In genomic region chr3:107753494-107753893, GRCh38 we compare ENCODE assay signal across 9 cellular contexts.
A peak's percentile ranks its signal among the peaks of the same experiment; 100 is the strongest.
DNase-seq lines count a peak whose midpoint lies in the region; ATAC-seq and TF ChIP-seq lines count a peak whose summit lies in the region.
"Had no signal": no experiment of that assay in that cellular context is flagged by ENCODE, and none has a peak within 500 bp of the region (broad histone marks: within the 10 kb centered on the region; RNA-seq: fewer than 3 reads in every experiment).

No MANE protein-coding gene starts in this region.

- TF ChIP-seq CTCF in WERI-Rb-1 (IDR thresholded peaks at IDR 0.05; ENCODE audit: low read depth, low read length): peak; percentile 81

- no peak overlapping the region for H3K4me3 ChIP-seq in CD4-positive, CD25-positive, alpha-beta regulatory T cell (ENCODE audit: low read depth, low read length)
- H3K4me3 ChIP-seq in WERI-Rb-1 (ENCODE audit: low read depth, low read length): no peak overlapping the region

- no peaks in the 10 kb centered on the region for H3K9me3 ChIP-seq in CD4-positive, CD25-positive, alpha-beta regulatory T cell (ENCODE audit: control insufficient read depth in 2 of 2, low read length in 2 of 2)
- H3K9me3 ChIP-seq in WERI-Rb-1 (ENCODE audit: severe bottlenecking): no peaks in the 10 kb centered on the region

- peaks cover 0 to 2% (median 0%) of the 10 kb centered on the region in 4 donors for H3K4me1 Mint-ChIP-seq in CD4-positive, CD25-positive, alpha-beta regulatory T cell

- peak in 2 of 3 donors; percentile 9 to 53 for DNase-seq in CD4-positive, CD25-positive, alpha-beta regulatory T cell
- DNase-seq in NCI-H1092 (lab: John Stamatoyannopoulos, UW): peak; percentile 34
- DNase-seq in WERI-Rb-1: peak; percentile 77
- DNase-seq in foreskin melanocyte: peak; percentile 29
- DNase-seq in posterior cingulate gyrus: peak in 8 of 10 donors; percentile 42 to 90 (median 58)

- peaks cover 28% of the 10 kb centered on the region for H3K36me3 ChIP-seq in CD4-positive, CD25-positive, alpha-beta regulatory T cell (ENCODE audit: control insufficient read depth, insufficient read depth, low read length)
- no peaks in the 10 kb centered on the region for H3K36me3 ChIP-seq in WERI-Rb-1

- ATAC-seq in CD4-positive, CD25-positive, alpha-beta regulatory T cell (ENCODE audit: low read depth in 2 of 2): peak; percentile 34 to 50
- ATAC-seq in GM18511 (IDR thresholded peaks at IDR 0.05; ENCODE audit: unreplicated experiment): peak; percentile 91
- ATAC-seq in GM19452 (IDR thresholded peaks at IDR 0.05; ENCODE audit: unreplicated experiment): no peak
- no peak for ATAC-seq in HG02938 (IDR thresholded peaks at IDR 0.05; ENCODE audit: unreplicated experiment)

- no peak overlapping the region for H3K27ac ChIP-seq in CD4-positive, CD25-positive, alpha-beta regulatory T cell (ENCODE audit: insufficient read depth, low read length, poor library complexity, severe bottlenecking)
- H3K27ac ChIP-seq in WERI-Rb-1: no peak overlapping the region

- no peak overlapping the region for H3K4me3 Mint-ChIP-seq in CD4-positive, CD25-positive, alpha-beta regulatory T cell
- H3K4me3 Mint-ChIP-seq: memory B cell had no signal

- intact Hi-C loops in posterior cingulate gyrus (cut with DNase I): loop anchor here (5.0 to 10.0 kb wide), 2 partner anchors 91 to 174 kb away; no protein-coding TSS in a partner anchor

- H3K4me1 ChIP-seq in CD4-positive, CD25-positive, alpha-beta regulatory T cell (ENCODE audit: control insufficient read depth, insufficient read depth, low read length, poor library complexity, severe bottlenecking): no peaks in the 10 kb centered on the region

- no peaks in the 10 kb centered on the region for H3K9me3 Mint-ChIP-seq in CD4-positive, CD25-positive, alpha-beta regulatory T cell
- H3K9me3 Mint-ChIP-seq: memory B cell had no signal

- H3K27me3 ChIP-seq in CD4-positive, CD25-positive, alpha-beta regulatory T cell (ENCODE audit: control insufficient read depth, insufficient read depth, low read length): no peaks in the 10 kb centered on the region
- no peaks in the 10 kb centered on the region for H3K27me3 ChIP-seq in WERI-Rb-1 (ENCODE audit: insufficient read depth, low read depth, severe bottlenecking)

- peaks cover 46% of the 10 kb centered on the region for H3K36me3 Mint-ChIP-seq in CD4-positive, CD25-positive, alpha-beta regulatory T cell

- H3K27me3 Mint-ChIP-seq in CD4-positive, CD25-positive, alpha-beta regulatory T cell: no peaks in the 10 kb centered on the region
- H3K27me3 Mint-ChIP-seq: memory B cell had no signal

- H3K27ac Mint-ChIP-seq in CD4-positive, CD25-positive, alpha-beta regulatory T cell: peak overlapping the region in 2 of 3 donors; percentile 55 to 80
- H3K27ac Mint-ChIP-seq: memory B cell had no signal

Comparison
In these comparisons a context has a peak if more than half of its experiments do, and no peak if none do; other contexts are left out.
1. ATAC-seq: peak in CD4-positive, CD25-positive, alpha-beta regulatory T cell (2 of 2) and GM18511 (single experiment); none in GM19452 (single experiment) and HG02938 (single experiment).
2. Peak in every context shown above with its lines, with median percentiles within 50 percentile points of each other: DNase-seq.